8 cellular contexts compared by ENCODE assay signal in the genomic region with DNA sequence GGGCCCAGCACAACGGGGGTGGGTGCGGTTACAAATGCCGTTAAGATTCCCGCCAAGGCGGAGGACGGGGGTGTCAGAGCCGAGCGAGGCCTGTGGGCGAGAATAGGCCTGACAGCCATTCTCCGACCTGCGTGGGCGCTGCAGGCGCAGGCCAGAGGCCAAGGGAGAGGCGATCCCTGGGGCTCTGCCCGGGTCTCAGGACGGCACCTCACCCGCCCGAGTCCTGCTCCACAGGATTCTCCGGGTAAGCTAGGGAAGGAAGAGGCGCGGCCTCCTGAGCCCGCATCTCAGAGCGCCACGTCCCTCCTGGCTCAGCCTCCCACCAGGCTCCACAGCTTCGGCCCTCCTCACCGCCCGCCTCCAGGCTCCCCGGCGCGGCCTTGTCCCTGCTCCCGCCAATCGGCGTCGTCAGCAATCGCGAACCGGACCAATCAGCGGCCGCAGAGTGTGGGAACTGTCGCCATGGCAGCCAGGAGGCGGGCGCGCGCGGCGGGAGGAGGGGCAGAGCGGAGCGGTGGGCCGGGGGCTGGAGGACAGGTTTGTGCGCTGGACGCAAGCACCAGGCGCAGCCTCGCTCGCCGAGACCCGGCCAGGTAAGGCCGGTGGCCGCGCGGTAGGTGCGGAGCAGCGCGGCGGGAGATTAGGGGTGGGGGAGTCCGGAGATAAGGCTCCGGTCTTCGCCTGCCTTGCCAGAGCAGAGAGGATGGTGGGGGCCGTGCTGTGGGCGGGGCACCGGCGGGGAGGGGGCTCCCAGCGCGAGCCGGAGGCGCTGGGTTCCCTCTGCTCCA. TPM values are rescaled to one million over a fixed set of nuclear protein-coding genes. Genes with fewer than 3 reads are reported as not detected.
DNase-seq lines count a peak whose midpoint lies in the region; ATAC-seq lines count a peak whose summit lies in the region.

Gene NUCB2 (plus strand): TSS at position 504 of the 788 bp plus-strand sequence. CDS start 18,585 bp downstream, outside the sequence.

- peak within 1 kb of the TSS; percentile 95 for H3K4me3 Mint-ChIP-seq in dendritic cell treated with granulocyte-macrophage colony-stimulating factor and Interleukin-4, amounts not matched to agents 40 ng/mL and 50 ng/mL, for 4 days

- DNase-seq in C1 segment of cervical spinal cord (lab: John Stamatoyannopoulos, UW) (peak; percentile 77 to 97 (median 93)), NCI-H748 treated with DMSO at 0.1 percent for 48 hours (lab: John Stamatoyannopoulos, UW) (peak; percentile 93), left lobe of liver (ENCODE audit: low spot score) (peak; percentile 98)
- DNase-seq in activated CD4-positive, alpha-beta T cell treated with anti-CD3 and anti-CD28 coated beads, Interleukin-2, amount 50 U/mL, for 24 hours (ENCODE audit: low read depth in 1 of 2, low spot score in 1 of 2), result peak; percentile 90 to 94
- peak; percentile 93 for DNase-seq in stimulated activated CD4-positive, alpha-beta T cell treated with anti-CD3 and anti-CD28 coated beads, Interleukin-2, amount 100 ng/mL, for 4 hours (ENCODE audit: low read depth)

- peaks cover 37% of the 10 kb centered on the region for H3K4me1 Mint-ChIP-seq in dendritic cell treated with granulocyte-macrophage colony-stimulating factor and Interleukin-4, amounts not matched to agents 40 ng/mL and 50 ng/mL, for 4 days (ENCODE audit: low read depth)

- peaks cover 8% of the 10 kb centered on the region for H3K36me3 Mint-ChIP-seq in dendritic cell treated with granulocyte-macrophage colony-stimulating factor and Interleukin-4, amounts not matched to agents 40 ng/mL and 50 ng/mL, for 4 days (ENCODE audit: low read depth)

- intact Hi-C loops in dendritic cell treated with granulocyte-macrophage colony-stimulating factor and Interleukin-4, amounts not matched to agents 40 ng/mL and 50 ng/mL, for 4 days (cut with micrococcal nuclease), result loop anchor here (5.0 kb wide), 2 partner anchors 76 to 199 kb away; partner anchors contain the start of genes NCR3LG1 and RPS13

- H3K9me3 Mint-ChIP-seq in dendritic cell treated with granulocyte-macrophage colony-stimulating factor and Interleukin-4, amounts not matched to agents 40 ng/mL and 50 ng/mL, for 4 days, result no peaks in the 10 kb centered on the region

- peak within 1 kb of the TSS; percentile 95 for H3K27ac Mint-ChIP-seq in dendritic cell treated with granulocyte-macrophage colony-stimulating factor and Interleukin-4, amounts not matched to agents 40 ng/mL and 50 ng/mL, for 4 days

- ATAC-seq in GM19372 (IDR thresholded peaks at IDR 0.05; ENCODE audit: low read depth, unreplicated experiment) (peak; percentile 94), HG03558 (IDR thresholded peaks at IDR 0.05; ENCODE audit: extremely low read depth, unreplicated experiment) (peak; percentile 92), left lobe of liver (peak; percentile 95)

- peaks cover 3% of the 10 kb centered on the region for H3K27me3 Mint-ChIP-seq in dendritic cell treated with granulocyte-macrophage colony-stimulating factor and Interleukin-4, amounts not matched to agents 40 ng/mL and 50 ng/mL, for 4 days

RNA-seq across cellular contexts. Expression of gene NUCB2, which starts in this region (rescaled TPM):
- 114 TPM for total RNA-seq in left lobe of liver

Comparison
In these comparisons a context has a peak if more than half of its experiments do, and no peak if none do; other contexts are left out.
1. Peak in every context shown above with its lines: DNase-seq and ATAC-seq.